In genomic region chr2:218286570-218287459, GRCh38 we compare ENCODE assay signal across 8 cellular contexts. TPM values are rescaled to one million over a fixed set of nuclear protein-coding genes. Genes with fewer than 3 reads are reported as not detected.
DNase-seq lines count a peak whose midpoint lies in the region; ATAC-seq and TF ChIP-seq lines count a peak whose summit lies in the region.

No MANE protein-coding gene starts in this region.

- WGBS in esophagus, 2 donors = 1 to 2% methylated on average over 11 of the region's 11 CpGs

- H3K27ac ChIP-seq in OCI-LY7 (ENCODE audit: low read depth, low read length, poor library complexity, severe bottlenecking) (peak overlapping the region; percentile 59), esophagus (ENCODE audit: low read depth in 2 of 2, low read length in 1 of 2) (peak overlapping the region; percentile 92 to 100)

- no TSS peak for BruUV-seq in OCI-LY7 (replicated peaks; lab: Mats Ljungman, UMichigan)

- intact Hi-C loops in OCI-LY7 (cut with micrococcal nuclease; ENCODE audit: unreplicated experiment) = loop anchor here (1.0 kb wide), 1 partner anchor 15 kb away; no protein-coding TSS in a partner anchor

- H2AFZ ChIP-seq in OCI-LY7 (ENCODE audit: low read length) = no peak overlapping the region

- DNase-seq in NCI-H82 (lab: John Stamatoyannopoulos, UW) (peak; percentile 30), NCI-H82 treated with DMSO at 0.1 percent for 48 hours (lab: John Stamatoyannopoulos, UW; ENCODE audit: unreplicated experiment) (no peak), OCI-LY7 (ENCODE audit: low spot score) (peak; percentile 78), activated T-cell treated with anti-CD3 and anti-CD28 coated beads for 4 hours (peak; percentile 61), myocyte (ENCODE audit: low read depth) (peak; percentile 98)
- peak; percentile 61 for DNase-seq in stimulated activated CD8-positive, alpha-beta memory T cell treated with anti-CD3 and anti-CD28 coated beads, Interleukin-7, amount 100 ng/mL, for 24 hours (ENCODE audit: low read depth)

- CTCF ChIA-PET in OCI-LY7 (lab: Charles Lee; ENCODE audit: unreplicated experiment) = interaction anchor here (0.5 to 2.5 kb wide), 8 partner anchors 13 to 115 kb away, joined by 3 to 9 read pairs (median 4); no protein-coding TSS in a partner anchor

- peak overlapping the region; percentile 75 for H3K4me2 ChIP-seq in OCI-LY7 (ENCODE audit: low read length)

- peaks cover 18% of the 10 kb centered on the region; the same call in 1 of the 2 replicates for H3K36me3 ChIP-seq in OCI-LY7 (ENCODE audit: insufficient read depth, low read length)
- peaks cover under 1 to 7% of the 10 kb centered on the region in 2 donors for H3K36me3 ChIP-seq in esophagus (ENCODE audit: control insufficient read depth in 2 of 2, insufficient read depth in 2 of 2, low read length in 1 of 2)

- no peaks in the 10 kb centered on the region for H3K9me3 ChIP-seq in OCI-LY7 (ENCODE audit: low read length)
- H3K9me3 ChIP-seq in esophagus (ENCODE audit: control insufficient read depth in 2 of 2, insufficient read depth in 1 of 2, low read depth in 1 of 2, low read length in 1 of 2) = no peaks in the 10 kb centered on the region

- POLR2A ChIA-PET in OCI-LY7 (lab: Charles Lee) = interaction anchor here (0.6 to 3.8 kb wide), 13 partner anchors 11 to 371 kb away, joined by 3 to 35 read pairs (median 4); partner anchors contain the start of genes AAMP, CTDSP1 and PNKD

- peak; percentile 61 for ATAC-seq in HG03064 (IDR thresholded peaks at IDR 0.05; ENCODE audit: low read depth, unreplicated experiment)

- peaks cover 58% of the 10 kb centered on the region for H3K79me2 ChIP-seq in OCI-LY7 (ENCODE audit: insufficient read depth, low read depth, low read length)

- TF ChIP-seq CTCF in OCI-LY7 (conservative IDR thresholded peaks at IDR 0.05; ENCODE audit: low read length) = no peak

- H3K9me2 ChIP-seq in OCI-LY7 (ENCODE audit: insufficient read depth, low read length) = no peaks in the 10 kb centered on the region

- H3K4me3 ChIP-seq in OCI-LY7 (ENCODE audit: low read depth, low read length, poor library complexity, severe bottlenecking) (peak overlapping the region; percentile 59), esophagus (ENCODE audit: low read depth in 1 of 2, low read length in 2 of 2) (peak overlapping the region; percentile 46 to 59)

- H3K4me1 ChIP-seq in OCI-LY7 (ENCODE audit: insufficient read depth, low read length, poor library complexity, severe bottlenecking) (peaks cover 63% of the 10 kb centered on the region), esophagus (ENCODE audit: control insufficient read depth in 2 of 2, insufficient read depth in 2 of 2, low read length in 1 of 2) (peaks cover 26 to 48% of the 10 kb centered on the region in 2 donors)

- H3K27me3 ChIP-seq in esophagus (ENCODE audit: control insufficient read depth in 1 of 2, insufficient read depth in 2 of 2, low read length in 2 of 2) = no peaks in the 10 kb centered on the region

- no peaks in the 10 kb centered on the region for H4K20me1 ChIP-seq in OCI-LY7 (ENCODE audit: insufficient read depth, low read length)

RNA-seq across cellular contexts. Expression of gene TMBIM1, which starts 5.5 kb away (rescaled TPM):
- total RNA-seq in OCI-LY7 (2014; rRNA removed; shearing (Covaris generic)) = 18.9 and 30.3 TPM in 2 replicates
- total RNA-seq in OCI-LY7 (2022) = 26.9 and 27.6 TPM in 2 replicates
- 100 to 1,000 TPM; 196 to 231 TPM for polyA plus RNA-seq in esophagus
- total RNA-seq in myocyte = 198 and 212 TPM in 2 replicates
- polyA plus RNA-seq in myocyte (2012) = 195 TPM

RNA-seq across cellular contexts. Expression of gene PNKD, which starts 16.5 kb away (rescaled TPM):
- 65.9 and 66.3 TPM in 2 replicates for total RNA-seq in OCI-LY7 (2014; rRNA removed; shearing (Covaris generic))
- total RNA-seq in OCI-LY7 (2022) (62.2 and 74.5 TPM in 2 replicates), myocyte (30.6 and 37.8 TPM in 2 replicates)
- 10 to 100 TPM; 50.1 to 54.9 TPM for polyA plus RNA-seq in esophagus
- polyA plus RNA-seq in myocyte (2012) = 82.9 TPM

RNA-seq across cellular contexts. Expression of gene AAMP, which starts 16.9 kb away (rescaled TPM):
- 97.0 and 136 TPM in 2 replicates for total RNA-seq in OCI-LY7 (2014; rRNA removed; shearing (Covaris generic))
- total RNA-seq in OCI-LY7 (2022) (59.7 and 68.7 TPM in 2 replicates), myocyte (173 and 198 TPM in 2 replicates)
- polyA plus RNA-seq in esophagus = 10 to 100 TPM; 45.0 to 90.4 TPM
- polyA plus RNA-seq in myocyte (2012) = 108 TPM

RNA-seq across cellular contexts. Expression of gene GPBAR1, which starts 26.0 kb away (rescaled TPM):
- total RNA-seq in OCI-LY7 (2014; rRNA removed; shearing (Covaris generic)) = 0.22 TPM in 1 of 2 replicates, not detected in the other
- total RNA-seq in OCI-LY7 (2022) (0.40 and 0.44 TPM in 2 replicates), myocyte (0.57 and 1.1 TPM in 2 replicates)
- polyA plus RNA-seq in esophagus = under 1 TPM; 0.29 to 0.45 TPM
- 0.69 TPM for polyA plus RNA-seq in myocyte (2012)
